8 cellular contexts compared by ENCODE assay signal in genomic region chr2:105324732-105325131, GRCh38. TPM values are rescaled to one million over a fixed set of nuclear protein-coding genes. Genes with fewer than 3 reads are reported as not detected.
DNase-seq lines count a peak whose midpoint lies in the region; ATAC-seq lines count a peak whose summit lies in the region.
"Had no signal": no experiment of that assay in that cellular context is flagged by ENCODE, and none has a peak within 500 bp of the region (broad histone marks: within the 10 kb centered on the region; RNA-seq: fewer than 3 reads in every experiment).

No MANE protein-coding gene starts in this region.

- peak; percentile 66 for DNase-seq in HCEC 1CT
- DNase-seq in amniotic epithelial cell (ENCODE audit: low read depth): peak; percentile 94
- peak; percentile 58 for DNase-seq in hepatic stellate cell (ENCODE audit: low spot score)
- DNase-seq in stimulated activated effector memory CD8-positive, alpha-beta T cell treated with anti-CD3 and anti-CD28 coated beads, Interleukin-12 subunit alpha, Interleukin-12 subunit beta, amount 100 ng/mL, for 72 hours (ENCODE audit: low spot score in 2 of 2): no peak
- DNase-seq in activated CD4-positive, alpha-beta T cell treated with anti-CD3 and anti-CD28 coated beads for 36 hours: no peak
- DNase-seq: NCI-H510A treated with DMSO at 0.1 percent for 48 hours had no signal

- H3K4me1 Mint-ChIP-seq in stimulated activated effector memory CD8-positive, alpha-beta T cell treated with anti-CD3 and anti-CD28 coated beads, Interleukin-12 subunit alpha, Interleukin-12 subunit beta, amount 100 ng/mL, for 72 hours: peaks cover 62% of the 10 kb centered on the region
- peaks cover 57% of the 10 kb centered on the region for H3K4me1 Mint-ChIP-seq in activated CD4-positive, alpha-beta T cell treated with anti-CD3 and anti-CD28 coated beads for 36 hours

- intact Hi-C loops in activated CD4-positive, alpha-beta T cell treated with anti-CD3 and anti-CD28 coated beads for 36 hours (cut with DNase I, micrococcal nuclease): loop anchor here in 1 of 2 experiments (1.0 kb wide), 1 partner anchor 27 kb away; no protein-coding TSS in a partner anchor

- no peak for ATAC-seq in stimulated activated effector memory CD8-positive, alpha-beta T cell treated with anti-CD3 and anti-CD28 coated beads, Interleukin-12 subunit alpha, Interleukin-12 subunit beta, amount 100 ng/mL, for 72 hours
- ATAC-seq in HG03159 (IDR thresholded peaks at IDR 0.05; ENCODE audit: unreplicated experiment) (no peak), HG03175 (IDR thresholded peaks at IDR 0.05; ENCODE audit: unreplicated experiment) (no peak)
- no peak for ATAC-seq in activated CD4-positive, alpha-beta T cell treated with anti-CD3 and anti-CD28 coated beads for 36 hours

- no peaks in the 10 kb centered on the region for H3K27me3 Mint-ChIP-seq in activated CD4-positive, alpha-beta T cell treated with anti-CD3 and anti-CD28 coated beads for 36 hours

- H3K36me3 Mint-ChIP-seq in stimulated activated effector memory CD8-positive, alpha-beta T cell treated with anti-CD3 and anti-CD28 coated beads, Interleukin-12 subunit alpha, Interleukin-12 subunit beta, amount 100 ng/mL, for 72 hours: peaks cover 13% of the 10 kb centered on the region
- peaks cover 24% of the 10 kb centered on the region for H3K36me3 Mint-ChIP-seq in activated CD4-positive, alpha-beta T cell treated with anti-CD3 and anti-CD28 coated beads for 36 hours (ENCODE audit: low read depth)

- POLR2A ChIA-PET in activated CD4-positive, alpha-beta T cell treated with anti-CD3 and anti-CD28 coated beads for 36 hours (lab: Charles Lee): no interaction called here

- H3K9me3 Mint-ChIP-seq in stimulated activated effector memory CD8-positive, alpha-beta T cell treated with anti-CD3 and anti-CD28 coated beads, Interleukin-12 subunit alpha, Interleukin-12 subunit beta, amount 100 ng/mL, for 72 hours: no peaks in the 10 kb centered on the region
- no peaks in the 10 kb centered on the region for H3K9me3 Mint-ChIP-seq in activated CD4-positive, alpha-beta T cell treated with anti-CD3 and anti-CD28 coated beads for 36 hours (ENCODE audit: low read depth)

- CTCF ChIA-PET in activated CD4-positive, alpha-beta T cell treated with anti-CD3 and anti-CD28 coated beads for 36 hours (lab: Charles Lee): no interaction called here

- H3K4me3 Mint-ChIP-seq in stimulated activated effector memory CD8-positive, alpha-beta T cell treated with anti-CD3 and anti-CD28 coated beads, Interleukin-12 subunit alpha, Interleukin-12 subunit beta, amount 100 ng/mL, for 72 hours: no peak overlapping the region
- H3K4me3 Mint-ChIP-seq in activated CD4-positive, alpha-beta T cell treated with anti-CD3 and anti-CD28 coated beads for 36 hours: no peak overlapping the region

- H3K27ac Mint-ChIP-seq in stimulated activated effector memory CD8-positive, alpha-beta T cell treated with anti-CD3 and anti-CD28 coated beads, Interleukin-12 subunit alpha, Interleukin-12 subunit beta, amount 100 ng/mL, for 72 hours: peak overlapping the region; percentile 56
- H3K27ac Mint-ChIP-seq in activated CD4-positive, alpha-beta T cell treated with anti-CD3 and anti-CD28 coated beads for 36 hours: no peak overlapping the region

RNA-seq across cellular contexts. Expression of gene TGFBRAP1, which starts 4.8 kb away (rescaled TPM):
- 10 to 100 TPM; 20.0 to 20.6 TPM for total RNA-seq in activated CD4-positive, alpha-beta T cell treated with anti-CD3 and anti-CD28 coated beads for 36 hours

RNA-seq across cellular contexts. Expression of gene C2orf49, which starts 12.6 kb away (rescaled TPM):
- 10 to 100 TPM; 19.3 to 27.8 TPM for total RNA-seq in activated CD4-positive, alpha-beta T cell treated with anti-CD3 and anti-CD28 coated beads for 36 hours

Comparison
In these comparisons a context has a peak if more than half of its experiments do, and no peak if none do; other contexts are left out.
1. DNase-seq: peak in HCEC 1CT (single experiment), amniotic epithelial cell (single experiment) and hepatic stellate cell (single experiment); none in stimulated activated effector memory CD8-positive, alpha-beta T cell treated with anti-CD3 and anti-CD28 coated beads, Interleukin-12 subunit alpha, Interleukin-12 subunit beta, amount 100 ng/mL, for 72 hours (0 of 2) and activated CD4-positive, alpha-beta T cell treated with anti-CD3 and anti-CD28 coated beads for 36 hours (single experiment).